In the genomic region with DNA sequence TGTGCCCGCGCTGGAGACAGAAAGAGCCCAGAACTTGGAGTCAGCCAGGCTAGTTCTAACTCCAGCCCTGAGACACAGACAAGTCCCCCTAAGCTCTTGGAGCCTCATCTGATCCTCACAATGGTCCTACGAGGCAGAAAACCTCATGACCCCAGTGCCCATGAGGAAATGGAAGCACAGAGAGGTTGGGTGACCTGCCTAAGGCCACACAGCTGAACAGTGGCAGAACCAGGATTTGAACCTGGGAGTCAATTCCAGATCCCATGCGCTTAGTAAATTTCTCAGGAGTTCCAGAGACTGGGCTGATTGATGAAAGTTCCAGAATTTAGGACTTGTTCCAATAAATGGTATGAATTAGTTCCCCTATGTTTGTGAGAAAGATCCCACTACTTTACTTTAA, we compare ENCODE assay signal across 25 cellular contexts. TPM values are rescaled to one million over a fixed set of nuclear protein-coding genes. Genes with fewer than 3 reads are reported as not detected.
A peak's percentile ranks its signal among the peaks of the same experiment; 100 is the strongest.
DNase-seq lines count a peak whose midpoint lies in the region; ATAC-seq, FAIRE-seq and TF ChIP-seq lines count a peak whose summit lies in the region.
"Had no signal": no experiment of that assay in that cellular context is flagged by ENCODE, and none has a peak within 500 bp of the region (broad histone marks: within the 10 kb centered on the region; RNA-seq: fewer than 3 reads in every experiment).

No MANE protein-coding gene starts in this region.

- H3K9me3 Mint-ChIP-seq in CD4-positive, alpha-beta T cell: no peaks in the 10 kb centered on the region
- H3K9me3 Mint-ChIP-seq in naive thymus-derived CD8-positive, alpha-beta T cell: no peaks in the 10 kb centered on the region
- H3K9me3 Mint-ChIP-seq: activated naive CD4-positive, alpha-beta T cell treated with anti-CD3 and anti-CD28 coated beads for 36 hours; stimulated activated naive B cell treated with anti-CD40 and anti-IgM and Interleukin-4, amounts not matched to agents 10 μg/mL and 1 μg/mL and 100 μg/mL, for 72 hours had no signal

- peaks cover 23% of the 10 kb centered on the region for H3K4me1 ChIP-seq in A549
- H3K4me1 ChIP-seq: uterus had no signal

- H3K4me3 Mint-ChIP-seq in CD4-positive, alpha-beta T cell: no peak overlapping the region
- H3K4me3 Mint-ChIP-seq in T-helper 17 cell: no peak overlapping the region
- H3K4me3 Mint-ChIP-seq in naive thymus-derived CD8-positive, alpha-beta T cell: peak overlapping the region in 2 of 10 donors; percentile 13 to 18
- H3K4me3 Mint-ChIP-seq: activated naive CD4-positive, alpha-beta T cell treated with anti-CD3 and anti-CD28 coated beads for 36 hours had no signal

- H3K27me3 ChIP-seq in CD4-positive, alpha-beta T cell (ENCODE audit: control insufficient read depth, insufficient read depth, low read length): no peaks in the 10 kb centered on the region
- H3K27me3 ChIP-seq: SJCRH30, suprapubic skin, uterus had no signal

- 94% methylated on average over 3 of the region's 4 CpGs for WGBS in A549 (ENCODE audit: missing lambda C conversion rate)

- no peak for TF ChIP-seq RAD21 in A549 (conservative IDR thresholded peaks at IDR 0.05 in 1 of 2, IDR thresholded peaks at IDR 0.05 in 1 of 2)

- H3K36me3 Mint-ChIP-seq in CD4-positive, alpha-beta T cell (ENCODE audit: low read depth): peaks cover 4% of the 10 kb centered on the region
- no peaks in the 10 kb centered on the region for H3K36me3 Mint-ChIP-seq in T-helper 17 cell (ENCODE audit: low read depth)
- H3K36me3 Mint-ChIP-seq in naive thymus-derived CD8-positive, alpha-beta T cell: no peaks in the 10 kb centered on the region

- intact Hi-C loops in CD4-positive, alpha-beta T cell (cut with DNase I, micrococcal nuclease): no loop called here

- no peaks in the 10 kb centered on the region for H3K9me3 ChIP-seq in A549
- H3K9me3 ChIP-seq in CD4-positive, alpha-beta T cell (ENCODE audit: control insufficient read depth, low read length): no peaks in the 10 kb centered on the region
- H3K9me3 ChIP-seq in T-helper 17 cell (ENCODE audit: control insufficient read depth, low read length, poor library complexity, severe bottlenecking): no peaks in the 10 kb centered on the region
- H3K9me3 ChIP-seq: SJCRH30, suprapubic skin, uterus had no signal

- DNase-seq in A549 (ENCODE audit: low read depth in 1 of 2, low spot score in 1 of 2) (no peak), T-helper 17 cell (no peak), NCI-H1092 (lab: John Stamatoyannopoulos, UW) (no peak)
- no peak for DNase-seq in CD4-positive, alpha-beta T cell
- DNase-seq in naive thymus-derived CD8-positive, alpha-beta T cell: no peak
- DNase-seq: activated CD4-positive, alpha-beta T cell treated with anti-CD3 and anti-CD28 coated beads for 4 hours; activated naive CD4-positive, alpha-beta T cell treated with anti-CD3 and anti-CD28 coated beads for 36 hours; activated T-cell treated with anti-CD3 and anti-CD28 coated beads, Interleukin-2, amount 50 U/mL, for 48 hours; DMS53; GDM1; KG1; NCI-H1436 treated with DMSO at 0.1 percent for 48 hours; NCI-H2107; NCI-H510A treated with DMSO at 0.1 percent for 48 hours; SJCRH30; small intestine; stimulated activated CD4-positive, alpha-beta T cell treated with anti-CD3 and anti-CD28 coated beads, Interleukin-2, amount 100 ng/mL, for 24 hours; stimulated activated naive B cell treated with anti-CD40 and anti-IgM and Interleukin-4, amounts not matched to agents 10 μg/mL and 1 μg/mL and 100 μg/mL, for 72 hours; uterus had no signal

- no peak for TF ChIP-seq EP300 in A549 (IDR thresholded peaks at IDR 0.05)

- CTCF ChIA-PET in A549 (lab: Yijun Ruan, JAX): interaction anchor here (1.0 kb wide), 1 partner anchor 230 kb away, joined by 3 read pairs; no protein-coding TSS in a partner anchor
- CTCF ChIA-PET in CD4-positive, alpha-beta T cell (lab: Charles Lee): no interaction called here

- FAIRE-seq in A549 (lab: Jason Lieb, UNC): no peak
- FAIRE-seq: astrocyte, small intestine had no signal

- no peak overlapping the region for H3K4me2 ChIP-seq in A549

- TF ChIP-seq POLR2A in A549 (IDR thresholded peaks at IDR 0.05; ENCODE audit: low read length): no peak

- no peak overlapping the region for H3K4me3 ChIP-seq in A549
- H3K4me3 ChIP-seq: SJCRH30, suprapubic skin, uterus had no signal

- H3K4me1 Mint-ChIP-seq in CD4-positive, alpha-beta T cell (ENCODE audit: low read depth): peaks cover 65% of the 10 kb centered on the region
- H3K4me1 Mint-ChIP-seq in T-helper 17 cell: peaks cover 42% of the 10 kb centered on the region
- H3K4me1 Mint-ChIP-seq in naive thymus-derived CD8-positive, alpha-beta T cell: peaks cover 25 to 75% (median 62%) of the 10 kb centered on the region in 4 donors

- ATAC-seq in A549 (no peak), T-helper 17 cell (no peak), HG02840 (IDR thresholded peaks at IDR 0.05; ENCODE audit: low FRiP score, unreplicated experiment) (no peak), HG02884 (IDR thresholded peaks at IDR 0.05; ENCODE audit: unreplicated experiment) (no peak), GM21447 (IDR thresholded peaks at IDR 0.05; ENCODE audit: unreplicated experiment) (no peak)
- ATAC-seq in CD4-positive, alpha-beta T cell (ENCODE audit: poor library complexity): no peak
- no peak for ATAC-seq in naive thymus-derived CD8-positive, alpha-beta T cell
- ATAC-seq: Panc1 had no signal

- H3K27ac ChIP-seq in A549: peak overlapping the region in 1 of 2 experiments; percentile 79; a peak in 2 of 6 replicates
- H3K27ac ChIP-seq in CD4-positive, alpha-beta T cell (ENCODE audit: low read depth, low read length): no peak overlapping the region
- H3K27ac ChIP-seq: SJCRH30, suprapubic skin, uterus had no signal

- no peaks in the 10 kb centered on the region for H3K27me3 Mint-ChIP-seq in CD4-positive, alpha-beta T cell
- H3K27me3 Mint-ChIP-seq in T-helper 17 cell: no peaks in the 10 kb centered on the region
- no peaks in the 10 kb centered on the region for H3K27me3 Mint-ChIP-seq in naive thymus-derived CD8-positive, alpha-beta T cell
- H3K27me3 Mint-ChIP-seq: stimulated activated naive B cell treated with anti-CD40 and anti-IgM and Interleukin-4, amounts not matched to agents 10 μg/mL and 1 μg/mL and 100 μg/mL, for 72 hours had no signal

- POLR2A ChIA-PET in A549 (lab: Yijun Ruan, JAX): interaction anchor here (1.4 kb wide), 1 partner anchor 14 kb away, joined by 4 read pairs; no protein-coding TSS in a partner anchor
- POLR2A ChIA-PET in CD4-positive, alpha-beta T cell (lab: Charles Lee): no interaction called here
- POLR2A ChIA-PET in naive thymus-derived CD8-positive, alpha-beta T cell (lab: Charles Lee): interaction anchor here (0.6 to 1.1 kb wide), 2 partner anchors 34 to 64 kb away, joined by 3 to 6 read pairs; no protein-coding TSS in a partner anchor

- peak overlapping the region; percentile 99 for H3K27ac Mint-ChIP-seq in CD4-positive, alpha-beta T cell
- peak overlapping the region; percentile 88 for H3K27ac Mint-ChIP-seq in T-helper 17 cell
- peak overlapping the region in 8 of 10 donors; percentile 43 to 88 (median 84) for H3K27ac Mint-ChIP-seq in naive thymus-derived CD8-positive, alpha-beta T cell
- H3K27ac Mint-ChIP-seq: activated naive CD4-positive, alpha-beta T cell treated with anti-CD3 and anti-CD28 coated beads for 36 hours; stimulated activated naive B cell treated with anti-CD40 and anti-IgM and Interleukin-4, amounts not matched to agents 10 μg/mL and 1 μg/mL and 100 μg/mL, for 72 hours had no signal

- TF ChIP-seq CTCF in A549 (IDR thresholded peaks at IDR 0.05): no peak
- TF ChIP-seq CTCF in CD4-positive, alpha-beta T cell (IDR thresholded peaks at IDR 0.05): no peak

TF ChIP-seq in A549, 52 proteins besides CTCF, POLR2A, EP300 and RAD21:
- no peak for TF ChIP-seq E2F6 (IDR thresholded peaks at IDR 0.05; ENCODE audit: borderline replicate concordance, low read depth)
- TF ChIP-seq ZFP36 (IDR thresholded peaks at IDR 0.05; ENCODE audit: borderline replicate concordance, partially characterized antibody): peak; percentile 68
- no peak for TF ChIP-seq RNF2 (IDR thresholded peaks at IDR 0.05; ENCODE audit: borderline replicate concordance, low read depth)
- TF ChIP-seq CBX8 (IDR thresholded peaks at IDR 0.05): no peak
- TF ChIP-seq ZC3H11A (IDR thresholded peaks at IDR 0.05): no peak
- no peak for TF ChIP-seq CHD4 (IDR thresholded peaks at IDR 0.05; ENCODE audit: borderline replicate concordance)
- TF ChIP-seq ZSCAN20 (CRISPR knock-in tag; IDR thresholded peaks at IDR 0.05): no peak

RNA-seq across cellular contexts. Expression of gene LITAF, which starts 39.0 kb away (rescaled TPM):
- 197 and 216 TPM in 2 replicates for polyA plus RNA-seq in A549 (2011; rRNA removed)
- polyA plus RNA-seq in A549 (2012; cell fraction: cytosol; rRNA removed): 250 and 441 TPM in 2 replicates
- polyA plus RNA-seq in A549 (2012; cell fraction: nucleus; rRNA removed): 173 and 229 TPM in 2 replicates
- polyA plus RNA-seq in A549 (2017; fragmentation: RNase III; extraction: RNeasy Plus Mini Kit Qiagen cat#74134 plus additional on column Dnase treatment): 197 to 227 TPM (median 218 TPM) in 3 replicates
- polyA minus RNA-seq in A549 (2011; rRNA and poly(A)+ RNA removed): 215 and 242 TPM in 2 replicates
- total RNA-seq in CD4-positive, alpha-beta T cell: 100 to 1,000 TPM; 226 to 257 TPM
- total RNA-seq in T-helper 17 cell: 100 to 1,000 TPM in 1 of 2 donors, 10 to 100 TPM in 1; 93.1 to 155 TPM
- total RNA-seq in naive thymus-derived CD8-positive, alpha-beta T cell: 100 to 1,000 TPM; 169 to 176 TPM
- polyA plus RNA-seq in naive thymus-derived CD8-positive, alpha-beta T cell: 100 to 1,000 TPM; 553 to 770 (median 597) TPM

RNA-seq across cellular contexts. Expression of gene SNN, which starts 42.5 kb away (rescaled TPM):
- polyA plus RNA-seq in A549 (2011; rRNA removed): 6.3 and 6.7 TPM in 2 replicates
- polyA plus RNA-seq in A549 (2012; cell fraction: cytosol; rRNA removed): 5.9 and 8.5 TPM in 2 replicates
- polyA plus RNA-seq in A549 (2012; cell fraction: nucleus; rRNA removed): 3.6 and 5.0 TPM in 2 replicates
- 8.9 to 10.7 TPM (median 9.7 TPM) in 3 replicates for polyA plus RNA-seq in A549 (2017; fragmentation: RNase III; extraction: RNeasy Plus Mini Kit Qiagen cat#74134 plus additional on column Dnase treatment)
- polyA minus RNA-seq in A549 (2011; rRNA and poly(A)+ RNA removed): 4.3 and 4.4 TPM in 2 replicates
- 10 to 100 TPM; 76.3 to 79.7 TPM for total RNA-seq in CD4-positive, alpha-beta T cell
- 10 to 100 TPM; 27.8 to 89.7 TPM for total RNA-seq in T-helper 17 cell
- 10 to 100 TPM; 24.4 to 25.9 TPM for total RNA-seq in naive thymus-derived CD8-positive, alpha-beta T cell
- 10 to 100 TPM; 16.0 to 26.9 (median 19.0) TPM for polyA plus RNA-seq in naive thymus-derived CD8-positive, alpha-beta T cell
